In the genomic region with DNA sequence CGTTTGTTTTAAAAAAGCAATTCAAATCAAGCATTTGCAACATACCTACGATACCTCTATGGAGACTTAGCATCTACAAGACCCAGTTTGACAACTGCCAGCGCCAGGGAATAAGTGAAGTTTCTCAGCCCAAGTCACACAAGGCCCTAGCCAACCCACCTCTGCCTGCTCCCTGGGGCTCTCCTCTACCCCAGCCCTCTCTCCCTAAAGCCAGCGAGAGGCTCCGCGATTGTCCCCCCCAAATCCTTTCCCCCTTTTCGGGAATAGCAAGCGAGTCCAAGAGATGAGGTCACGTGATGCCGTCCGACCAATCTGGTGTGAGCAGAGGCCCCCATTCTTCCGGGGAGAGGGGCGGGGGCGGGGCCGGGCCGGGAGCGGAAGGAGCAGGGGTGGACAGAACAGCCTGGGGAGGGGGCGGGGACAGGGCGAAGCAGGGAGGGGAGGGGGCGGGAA, we compare ENCODE assay signal across 8 cellular contexts.
DNase-seq lines count a peak whose midpoint lies in the region; ATAC-seq and TF ChIP-seq lines count a peak whose summit lies in the region.

No MANE protein-coding gene starts in this region.

- H3K27ac Mint-ChIP-seq in naive B cell = peak overlapping the region; percentile 19 to 97 (median 92)

- H3K27me3 ChIP-seq in OCI-LY1 (ENCODE audit: insufficient read depth, low read length) = no peaks in the 10 kb centered on the region

- H3K4me2 ChIP-seq in OCI-LY1 (ENCODE audit: low read length) = peak overlapping the region; percentile 75

- peak overlapping the region; percentile 67 for H3K4me3 ChIP-seq in OCI-LY1 (ENCODE audit: low read depth, low read length, poor library complexity, severe bottlenecking)
- H3K4me3 ChIP-seq in fibroblast of mammary gland (ENCODE audit: control insufficient read depth, low read depth, low read length) = peak overlapping the region; percentile 70

- TF ChIP-seq CTCF in C4-2B (conservative IDR thresholded peaks at IDR 0.05) = no peak
- TF ChIP-seq CTCF in OCI-LY1 (IDR thresholded peaks at IDR 0.05; ENCODE audit: low read length) = no peak
- TF ChIP-seq CTCF in fibroblast of mammary gland (conservative IDR thresholded peaks at IDR 0.05; ENCODE audit: control insufficient read depth, insufficient read depth, low read depth, low read length) = no peak

- H3K4me1 Mint-ChIP-seq in naive B cell = peaks cover 6 to 16% (median 7%) of the 10 kb centered on the region in 3 donors

- H3K36me3 ChIP-seq in OCI-LY1 (ENCODE audit: insufficient read depth, low read length) = no peaks in the 10 kb centered on the region

- no peaks in the 10 kb centered on the region for H3K79me2 ChIP-seq in OCI-LY1 (ENCODE audit: insufficient read depth, low read length)

- peak overlapping the region; percentile 72 for H3K27ac ChIP-seq in C4-2B
- H3K27ac ChIP-seq in OCI-LY1 (ENCODE audit: low read depth, low read length, poor library complexity, severe bottlenecking) = no peak overlapping the region

- H3K36me3 Mint-ChIP-seq in naive B cell = no peaks in the 10 kb centered on the region

- H3K9me3 Mint-ChIP-seq in naive B cell = no peaks in the 10 kb centered on the region

- peak overlapping the region; percentile 89 to 99 (median 98) for H3K4me3 Mint-ChIP-seq in naive B cell

- H3K9ac ChIP-seq in OCI-LY1 (ENCODE audit: low read length) = peak overlapping the region; percentile 54

- H3K27me3 Mint-ChIP-seq in naive B cell = peaks cover 5 to 12% (median 5%) of the 10 kb centered on the region in 3 donors

- ATAC-seq in GM19438 (IDR thresholded peaks at IDR 0.05; ENCODE audit: low read depth, unreplicated experiment) = peak; percentile 86
- ATAC-seq in HG03575 (IDR thresholded peaks at IDR 0.05; ENCODE audit: extremely low read depth, insufficient number of reproducible peaks, low FRiP score, unreplicated experiment) = peak; percentile 50
- ATAC-seq in naive B cell (ENCODE audit: low read depth in 2 of 2) = peak; percentile 85 to 88

- no peaks in the 10 kb centered on the region for H3K9me3 ChIP-seq in OCI-LY1 (ENCODE audit: low read length)

- H3K9me2 ChIP-seq in OCI-LY1 (ENCODE audit: low read depth, low read length) = no peaks in the 10 kb centered on the region

- DNase-seq in activated T-helper 1 cell treated with Interleukin-2 at 50 U/mL for 16 hours (ENCODE audit: low read depth) (peak; percentile 77), fibroblast of mammary gland (ENCODE audit: low read depth) (peak; percentile 67), naive B cell (peak; percentile 69)
- DNase-seq in stimulated activated CD8-positive, alpha-beta memory T cell treated with anti-CD3 and anti-CD28 coated beads, Interleukin-7, amount 100 ng/mL, for 4 hours (ENCODE audit: low read depth in 2 of 2) = peak; percentile 77 to 84

- peak overlapping the region; percentile 100 for H2AFZ ChIP-seq in OCI-LY1 (ENCODE audit: low read length)

- H3K4me1 ChIP-seq in OCI-LY1 (ENCODE audit: insufficient read depth, low read length, severe bottlenecking) = peaks cover 8% of the 10 kb centered on the region

- H3F3A ChIP-seq in OCI-LY1 (ENCODE audit: insufficient read depth, low read length) = no peaks in the 10 kb centered on the region

- H4K20me1 ChIP-seq in OCI-LY1 (ENCODE audit: insufficient read depth, low read length) = no peaks in the 10 kb centered on the region
